ENCODE assay signal across 1 cellular context in genomic region chr19:40933025-40933424, GRCh38.
A peak's percentile ranks its signal among the peaks of the same experiment; 100 is the strongest.
TF ChIP-seq lines count a peak whose summit lies in the region.

No MANE protein-coding gene starts in this region.

TF ChIP-seq in K562, 482 proteins besides CTCF, POLR2A, EP300 and RAD21 (continued from another document):
- TF ChIP-seq MGA (IDR thresholded peaks at IDR 0.05) = no peak
- peak in 1 of 2 experiments; percentile 48; a peak in 1 of 4 replicates for TF ChIP-seq KDM1A (IDR thresholded peaks at IDR 0.05)
- no peak for TF ChIP-seq ZNF318 (IDR thresholded peaks at IDR 0.05; ENCODE audit: borderline replicate concordance in 1 of 2, low read depth in 1 of 2)
- 0 out of 2 replicates have a peak, but pooled peaks have one; percentile 41 for TF ChIP-seq ZKSCAN8 (CRISPR knock-in tag; IDR thresholded peaks at IDR 0.05)
TF ChIP-seq in K562: peak in this region for 5.
